ENCODE assay signal across 2 cellular contexts in the genomic region with DNA sequence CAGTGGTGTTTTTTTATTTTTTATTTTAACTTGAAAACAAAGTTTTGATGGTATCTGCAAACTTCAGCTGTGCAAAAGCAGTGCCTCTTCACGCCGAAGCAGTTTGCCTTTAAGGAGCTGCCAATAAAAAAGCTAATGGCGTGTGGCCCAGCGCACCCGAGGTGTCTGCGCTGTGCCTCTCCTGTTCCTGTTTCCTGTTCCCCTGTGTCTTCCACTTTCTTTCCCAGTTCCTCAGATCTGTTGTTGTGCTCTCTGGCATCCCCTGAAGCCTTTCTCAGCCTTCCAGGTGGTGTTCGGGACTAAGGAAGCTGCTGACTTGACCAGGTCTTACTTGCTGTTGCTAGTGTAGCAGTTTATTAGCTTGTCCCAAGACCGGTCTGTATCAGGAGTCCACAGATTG.
TF ChIP-seq lines count a peak whose summit lies in the region.

No MANE protein-coding gene starts in this region.

TF ChIP-seq in GM23338, 12 proteins besides CTCF, POLR2A, EP300 and RAD21 (continues in another document):
- TF ChIP-seq ZNF114 (CRISPR knock-in tag; IDR thresholded peaks at IDR 0.05) (no peak), EZH2 (IDR thresholded peaks at IDR 0.05; ENCODE audit: low read depth, unreplicated experiment) (no peak), CREB1 (CRISPR knock-in tag; IDR thresholded peaks at IDR 0.05; ENCODE audit: low read depth) (no peak), JUNB (IDR thresholded peaks at IDR 0.05; ENCODE audit: unreplicated experiment) (no peak), ZNF331 (CRISPR knock-in tag; IDR thresholded peaks at IDR 0.05; ENCODE audit: low read depth) (no peak), POLR2AphosphoS5 (IDR thresholded peaks at IDR 0.05; ENCODE audit: low read depth) (no peak), NANOG (IDR thresholded peaks at IDR 0.05; ENCODE audit: borderline replicate concordance) (no peak), STAT1 (IDR thresholded peaks at IDR 0.05; ENCODE audit: unreplicated experiment) (no peak), EZH2phosphoT487 (IDR thresholded peaks at IDR 0.05; ENCODE audit: unreplicated experiment) (no peak)
- TF ChIP-seq, protein P1, sequence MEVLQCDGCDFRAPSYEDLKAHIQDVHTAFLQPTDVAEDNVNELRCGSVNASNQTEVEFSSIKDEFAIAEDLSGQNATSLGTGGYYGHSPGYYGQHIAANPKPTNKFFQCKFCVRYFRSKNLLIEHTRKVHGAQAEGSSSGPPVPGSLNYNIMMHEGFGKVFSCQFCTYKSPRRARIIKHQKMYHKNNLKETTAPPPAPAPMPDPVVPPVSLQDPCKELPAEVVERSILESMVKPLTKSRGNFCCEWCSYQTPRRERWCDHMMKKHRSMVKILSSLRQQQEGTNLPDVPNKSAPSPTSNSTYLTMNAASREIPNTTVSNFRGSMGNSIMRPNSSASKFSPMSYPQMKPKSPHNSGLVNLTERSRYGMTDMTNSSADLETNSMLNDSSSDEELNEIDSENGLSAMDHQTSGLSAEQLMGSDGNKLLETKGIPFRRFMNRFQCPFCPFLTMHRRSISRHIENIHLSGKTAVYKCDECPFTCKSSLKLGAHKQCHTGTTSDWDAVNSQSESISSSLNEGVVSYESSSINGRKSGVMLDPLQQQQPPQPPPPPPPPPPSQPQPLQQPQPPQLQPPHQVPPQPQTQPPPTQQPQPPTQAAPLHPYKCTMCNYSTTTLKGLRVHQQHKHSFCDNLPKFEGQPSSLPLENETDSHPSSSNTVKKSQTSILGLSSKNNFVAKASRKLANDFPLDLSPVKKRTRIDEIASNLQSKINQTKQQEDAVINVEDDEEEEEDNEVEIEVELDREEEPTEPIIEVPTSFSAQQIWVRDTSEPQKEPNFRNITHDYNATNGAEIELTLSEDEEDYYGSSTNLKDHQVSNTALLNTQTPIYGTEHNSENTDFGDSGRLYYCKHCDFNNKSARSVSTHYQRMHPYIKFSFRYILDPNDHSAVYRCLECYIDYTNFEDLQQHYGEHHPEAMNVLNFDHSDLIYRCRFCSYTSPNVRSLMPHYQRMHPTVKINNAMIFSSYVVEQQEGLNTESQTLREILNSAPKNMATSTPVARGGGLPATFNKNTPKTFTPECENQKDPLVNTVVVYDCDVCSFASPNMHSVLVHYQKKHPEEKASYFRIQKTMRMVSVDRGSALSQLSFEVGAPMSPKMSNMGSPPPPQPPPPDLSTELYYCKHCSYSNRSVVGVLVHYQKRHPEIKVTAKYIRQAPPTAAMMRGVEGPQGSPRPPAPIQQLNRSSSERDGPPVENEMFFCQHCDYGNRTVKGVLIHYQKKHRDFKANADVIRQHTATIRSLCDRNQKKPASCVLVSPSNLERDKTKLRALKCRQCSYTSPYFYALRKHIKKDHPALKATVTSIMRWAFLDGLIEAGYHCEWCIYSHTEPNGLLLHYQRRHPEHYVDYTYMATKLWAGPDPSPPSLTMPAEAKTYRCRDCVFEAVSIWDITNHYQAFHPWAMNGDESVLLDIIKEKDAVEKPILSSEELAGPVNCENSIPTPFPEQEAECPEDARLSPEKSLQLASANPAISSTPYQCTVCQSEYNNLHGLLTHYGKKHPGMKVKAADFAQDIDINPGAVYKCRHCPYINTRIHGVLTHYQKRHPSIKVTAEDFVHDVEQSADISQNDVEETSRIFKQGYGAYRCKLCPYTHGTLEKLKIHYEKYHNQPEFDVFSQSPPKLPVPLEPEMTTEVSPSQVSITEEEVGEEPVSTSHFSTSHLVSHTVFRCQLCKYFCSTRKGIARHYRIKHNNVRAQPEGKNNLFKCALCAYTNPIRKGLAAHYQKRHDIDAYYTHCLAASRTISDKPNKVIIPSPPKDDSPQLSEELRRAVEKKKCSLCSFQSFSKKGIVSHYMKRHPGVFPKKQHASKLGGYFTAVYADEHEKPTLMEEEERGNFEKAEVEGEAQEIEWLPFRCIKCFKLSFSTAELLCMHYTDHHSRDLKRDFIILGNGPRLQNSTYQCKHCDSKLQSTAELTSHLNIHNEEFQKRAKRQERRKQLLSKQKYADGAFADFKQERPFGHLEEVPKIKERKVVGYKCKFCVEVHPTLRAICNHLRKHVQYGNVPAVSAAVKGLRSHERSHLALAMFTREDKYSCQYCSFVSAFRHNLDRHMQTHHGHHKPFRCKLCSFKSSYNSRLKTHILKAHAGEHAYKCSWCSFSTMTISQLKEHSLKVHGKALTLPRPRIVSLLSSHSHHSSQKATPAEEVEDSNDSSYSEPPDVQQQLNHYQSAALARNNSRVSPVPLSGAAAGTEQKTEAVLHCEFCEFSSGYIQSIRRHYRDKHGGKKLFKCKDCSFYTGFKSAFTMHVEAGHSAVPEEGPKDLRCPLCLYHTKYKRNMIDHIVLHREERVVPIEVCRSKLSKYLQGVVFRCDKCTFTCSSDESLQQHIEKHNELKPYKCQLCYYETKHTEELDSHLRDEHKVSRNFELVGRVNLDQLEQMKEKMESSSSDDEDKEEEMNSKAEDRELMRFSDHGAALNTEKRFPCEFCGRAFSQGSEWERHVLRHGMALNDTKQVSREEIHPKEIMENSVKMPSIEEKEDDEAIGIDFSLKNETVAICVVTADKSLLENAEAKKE (CRISPR knock-in tag; IDR thresholded peaks at IDR 0.05) = no peak
- TF ChIP-seq, protein P2, sequence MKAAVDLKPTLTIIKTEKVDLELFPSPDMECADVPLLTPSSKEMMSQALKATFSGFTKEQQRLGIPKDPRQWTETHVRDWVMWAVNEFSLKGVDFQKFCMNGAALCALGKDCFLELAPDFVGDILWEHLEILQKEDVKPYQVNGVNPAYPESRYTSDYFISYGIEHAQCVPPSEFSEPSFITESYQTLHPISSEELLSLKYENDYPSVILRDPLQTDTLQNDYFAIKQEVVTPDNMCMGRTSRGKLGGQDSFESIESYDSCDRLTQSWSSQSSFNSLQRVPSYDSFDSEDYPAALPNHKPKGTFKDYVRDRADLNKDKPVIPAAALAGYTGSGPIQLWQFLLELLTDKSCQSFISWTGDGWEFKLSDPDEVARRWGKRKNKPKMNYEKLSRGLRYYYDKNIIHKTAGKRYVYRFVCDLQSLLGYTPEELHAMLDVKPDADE (IDR thresholded peaks at IDR 0.05) = no peak

TF ChIP-seq in WTC11, 78 proteins besides CTCF, POLR2A, EP300 and RAD21:
- TF ChIP-seq IRF1 (CRISPR knock-in tag; IDR thresholded peaks at IDR 0.05) = no peak
- no peak for TF ChIP-seq ZNF416 (CRISPR knock-in tag; IDR thresholded peaks at IDR 0.05)
- TF ChIP-seq, protein P3, sequence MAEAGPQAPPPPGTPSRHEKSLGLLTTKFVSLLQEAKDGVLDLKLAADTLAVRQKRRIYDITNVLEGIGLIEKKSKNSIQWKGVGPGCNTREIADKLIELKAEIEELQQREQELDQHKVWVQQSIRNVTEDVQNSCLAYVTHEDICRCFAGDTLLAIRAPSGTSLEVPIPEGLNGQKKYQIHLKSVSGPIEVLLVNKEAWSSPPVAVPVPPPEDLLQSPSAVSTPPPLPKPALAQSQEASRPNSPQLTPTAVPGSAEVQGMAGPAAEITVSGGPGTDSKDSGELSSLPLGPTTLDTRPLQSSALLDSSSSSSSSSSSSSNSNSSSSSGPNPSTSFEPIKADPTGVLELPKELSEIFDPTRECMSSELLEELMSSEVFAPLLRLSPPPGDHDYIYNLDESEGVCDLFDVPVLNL (CRISPR knock-in tag; IDR thresholded peaks at IDR 0.05; ENCODE audit: borderline replicate concordance, low read depth) = no peak
- no peak; the same call in 1 of the 2 replicates for TF ChIP-seq ZNF263 (CRISPR knock-in tag; IDR thresholded peaks at IDR 0.05; ENCODE audit: low read depth)
- no peak for TF ChIP-seq RELA (CRISPR knock-in tag; IDR thresholded peaks at IDR 0.05; ENCODE audit: borderline replicate concordance)
- no peak for TF ChIP-seq NR2C2 (CRISPR knock-in tag; IDR thresholded peaks at IDR 0.05)
- no peak for TF ChIP-seq TEAD1 (CRISPR knock-in tag; IDR thresholded peaks at IDR 0.05)
- no peak for TF ChIP-seq ZBTB21 (CRISPR knock-in tag; IDR thresholded peaks at IDR 0.05; ENCODE audit: borderline replicate concordance)
- no peak for TF ChIP-seq ZNF121 (CRISPR knock-in tag; IDR thresholded peaks at IDR 0.05)
- TF ChIP-seq, protein P4, sequence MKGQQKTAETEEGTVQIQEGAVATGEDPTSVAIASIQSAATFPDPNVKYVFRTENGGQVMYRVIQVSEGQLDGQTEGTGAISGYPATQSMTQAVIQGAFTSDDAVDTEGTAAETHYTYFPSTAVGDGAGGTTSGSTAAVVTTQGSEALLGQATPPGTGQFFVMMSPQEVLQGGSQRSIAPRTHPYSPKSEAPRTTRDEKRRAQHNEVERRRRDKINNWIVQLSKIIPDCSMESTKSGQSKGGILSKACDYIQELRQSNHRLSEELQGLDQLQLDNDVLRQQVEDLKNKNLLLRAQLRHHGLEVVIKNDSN (CRISPR knock-in tag; IDR thresholded peaks at IDR 0.05) = no peak
- no peak for TF ChIP-seq ZNF671 (CRISPR knock-in tag; IDR thresholded peaks at IDR 0.05)
- no peak for TF ChIP-seq JAZF1 (CRISPR knock-in tag; IDR thresholded peaks at IDR 0.05)
